In the genomic region with DNA sequence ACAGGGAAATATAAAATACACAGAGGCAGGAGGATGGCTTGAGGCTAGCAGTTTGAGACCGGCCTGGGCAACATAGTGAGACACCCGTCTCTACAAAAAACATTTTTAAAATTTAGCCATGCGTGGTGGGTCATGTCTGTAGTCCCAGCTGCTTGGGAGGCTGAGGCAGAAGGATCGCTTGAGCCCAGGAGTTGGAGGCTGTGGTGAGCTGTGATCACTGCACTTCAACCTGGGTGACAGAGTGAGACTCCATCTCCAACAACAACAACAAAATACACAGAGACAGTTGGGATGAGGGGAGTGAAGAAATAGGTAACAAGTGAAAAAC, we compare ENCODE assay signal across 1 cellular context.
TF ChIP-seq lines count a peak whose summit lies in the region.

No MANE protein-coding gene starts in this region.

TF ChIP-seq in liver, 16 proteins besides CTCF, POLR2A, EP300 and RAD21:
- TF ChIP-seq GABPA (IDR thresholded peaks at IDR 0.05 in 1 of 2, conservative IDR thresholded peaks at IDR 0.05 in 1 of 2): no peak
- TF ChIP-seq, protein P1, sequence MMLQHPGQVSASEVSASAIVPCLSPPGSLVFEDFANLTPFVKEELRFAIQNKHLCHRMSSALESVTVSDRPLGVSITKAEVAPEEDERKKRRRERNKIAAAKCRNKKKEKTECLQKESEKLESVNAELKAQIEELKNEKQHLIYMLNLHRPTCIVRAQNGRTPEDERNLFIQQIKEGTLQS (IDR thresholded peaks at IDR 0.05): no peak
- TF ChIP-seq, protein P2, sequence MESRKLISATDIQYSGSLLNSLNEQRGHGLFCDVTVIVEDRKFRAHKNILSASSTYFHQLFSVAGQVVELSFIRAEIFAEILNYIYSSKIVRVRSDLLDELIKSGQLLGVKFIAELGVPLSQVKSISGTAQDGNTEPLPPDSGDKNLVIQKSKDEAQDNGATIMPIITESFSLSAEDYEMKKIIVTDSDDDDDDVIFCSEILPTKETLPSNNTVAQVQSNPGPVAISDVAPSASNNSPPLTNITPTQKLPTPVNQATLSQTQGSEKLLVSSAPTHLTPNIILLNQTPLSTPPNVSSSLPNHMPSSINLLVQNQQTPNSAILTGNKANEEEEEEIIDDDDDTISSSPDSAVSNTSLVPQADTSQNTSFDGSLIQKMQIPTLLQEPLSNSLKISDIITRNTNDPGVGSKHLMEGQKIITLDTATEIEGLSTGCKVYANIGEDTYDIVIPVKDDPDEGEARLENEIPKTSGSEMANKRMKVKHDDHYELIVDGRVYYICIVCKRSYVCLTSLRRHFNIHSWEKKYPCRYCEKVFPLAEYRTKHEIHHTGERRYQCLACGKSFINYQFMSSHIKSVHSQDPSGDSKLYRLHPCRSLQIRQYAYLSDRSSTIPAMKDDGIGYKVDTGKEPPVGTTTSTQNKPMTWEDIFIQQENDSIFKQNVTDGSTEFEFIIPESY (IDR thresholded peaks at IDR 0.05): no peak
- TF ChIP-seq YY1 (IDR thresholded peaks at IDR 0.05): no peak
- no peak for TF ChIP-seq RXRA (IDR thresholded peaks at IDR 0.05)
- TF ChIP-seq JUND (IDR thresholded peaks at IDR 0.05): no peak
